Comparison of ENCODE assay signal across 13 cellular contexts in genomic region chr1:17881761-17882160, GRCh38.
DNase-seq lines count a peak whose midpoint lies in the region; ATAC-seq and TF ChIP-seq lines count a peak whose summit lies in the region.
"Had no signal": no experiment of that assay in that cellular context is flagged by ENCODE, and none has a peak within 500 bp of the region (broad histone marks: within the 10 kb centered on the region; RNA-seq: fewer than 3 reads in every experiment).

No MANE protein-coding gene starts in this region.

- DNase-seq in GM23338 (ENCODE audit: low spot score) (no peak), NCI-H69 (lab: John Stamatoyannopoulos, UW) (peak; percentile 27), foreskin fibroblast (peak; percentile 20 to 41), myocyte (ENCODE audit: low read depth) (peak; percentile 22), GM10248 (ENCODE audit: extremely low spot score) (no peak), NCI-H187 treated with DMSO at 0.1 percent for 48 hours (lab: John Stamatoyannopoulos, UW) (no peak), SKM-1 treated with dmso at 0.1 percent for 144 hours (lab: John Stamatoyannopoulos, UW; ENCODE audit: unreplicated experiment) (no peak)
- DNase-seq: activated CD4-positive, alpha-beta T cell treated with anti-CD3 and anti-CD28 coated beads, Interleukin-2, amount 50 U/mL, for 48 hours; SJCRH30; stimulated activated CD4-positive, alpha-beta T cell treated with anti-CD3 and anti-CD28 coated beads, Interleukin-4, amount 100 ng/mL, for 4 hours; testis had no signal

- peak; percentile 59 for ATAC-seq in GM23338
- no peak for ATAC-seq in GM21423 (IDR thresholded peaks at IDR 0.05; ENCODE audit: unreplicated experiment)

- peaks cover 5% of the 10 kb centered on the region for H3K27me3 Mint-ChIP-seq in GM23338 (ENCODE audit: insufficient read depth, low read depth, poor library complexity)

- H3F3A ChIP-seq in GM23338 (replicated peaks; ENCODE audit: low read depth): no peaks in the 10 kb centered on the region

- no peaks in the 10 kb centered on the region for H3K27me3 ChIP-seq in GM23338 (ENCODE audit: insufficient read depth)
- H3K27me3 ChIP-seq: testis had no signal

- no peak overlapping the region for H2AFZ ChIP-seq in GM23338

- no peaks in the 10 kb centered on the region for H3K4me1 ChIP-seq in GM23338 (ENCODE audit: insufficient read depth)
- H3K4me1 ChIP-seq: SJCRH30, testis had no signal

- H3K4me3 ChIP-seq in GM23338: no peak overlapping the region
- no peak overlapping the region for H3K4me3 ChIP-seq in foreskin fibroblast (ENCODE audit: low read depth in 1 of 2, low read length in 2 of 2)
- H3K4me3 ChIP-seq: SJCRH30, testis had no signal

- no peaks in the 10 kb centered on the region for H3K9me2 ChIP-seq in GM23338 (ENCODE audit: insufficient read depth)

- no peaks in the 10 kb centered on the region for H3K4me1 Mint-ChIP-seq in GM23338
- H3K4me1 Mint-ChIP-seq: central memory CD8-positive, alpha-beta T cell had no signal

- no peak overlapping the region for H3K27ac Mint-ChIP-seq in GM23338

- no peaks in the 10 kb centered on the region for H3K79me2 ChIP-seq in GM23338 (replicated peaks; ENCODE audit: insufficient read depth)

- H3K4me3 Mint-ChIP-seq in GM23338: no peak overlapping the region
- H3K4me3 Mint-ChIP-seq: central memory CD8-positive, alpha-beta T cell had no signal

- no peak overlapping the region for H3K4me2 ChIP-seq in GM23338

- TF ChIP-seq CTCF in GM23338 (conservative IDR thresholded peaks at IDR 0.05; ENCODE audit: low read depth in 2 of 2): peak; percentile 17 to 18; a peak in 1 of 4 replicates
- no peak for TF ChIP-seq CTCF in foreskin fibroblast (IDR thresholded peaks at IDR 0.05; ENCODE audit: low read depth, low read length)
- TF ChIP-seq CTCF in GM10248 (IDR thresholded peaks at IDR 0.05; ENCODE audit: control extremely low read depth, extremely low read depth, low read depth, missing control alignments): no peak

- no peaks in the 10 kb centered on the region for H3K36me3 ChIP-seq in GM23338 (ENCODE audit: insufficient read depth)
- H3K36me3 ChIP-seq: SJCRH30 had no signal

- no peaks in the 10 kb centered on the region; the same call in 2 of the 3 replicates for H3K9me3 Mint-ChIP-seq in GM23338
- H3K9me3 Mint-ChIP-seq: central memory CD8-positive, alpha-beta T cell had no signal

- no peak overlapping the region for H3K27ac ChIP-seq in GM23338 (ENCODE audit: low read depth)
- H3K27ac ChIP-seq: SJCRH30, testis had no signal

- H4K20me1 ChIP-seq in GM23338 (replicated peaks; ENCODE audit: insufficient read depth): no peaks in the 10 kb centered on the region

- CTCF ChIA-PET in GM10248 (lab: Yijun Ruan, JAX): no interaction called here

- POLR2A ChIA-PET in GM10248 (lab: Yijun Ruan, JAX): no interaction called here

- H3K36me3 Mint-ChIP-seq in GM23338 (ENCODE audit: low read depth): no peaks in the 10 kb centered on the region; the same call in 2 of the 3 replicates

TF ChIP-seq in GM23338, 12 proteins besides CTCF, POLR2A, EP300 and RAD21:
- TF ChIP-seq ZNF114 (CRISPR knock-in tag; IDR thresholded peaks at IDR 0.05): no peak
- TF ChIP-seq EZH2phosphoT487 (IDR thresholded peaks at IDR 0.05; ENCODE audit: unreplicated experiment): no peak
- TF ChIP-seq, protein P1, sequence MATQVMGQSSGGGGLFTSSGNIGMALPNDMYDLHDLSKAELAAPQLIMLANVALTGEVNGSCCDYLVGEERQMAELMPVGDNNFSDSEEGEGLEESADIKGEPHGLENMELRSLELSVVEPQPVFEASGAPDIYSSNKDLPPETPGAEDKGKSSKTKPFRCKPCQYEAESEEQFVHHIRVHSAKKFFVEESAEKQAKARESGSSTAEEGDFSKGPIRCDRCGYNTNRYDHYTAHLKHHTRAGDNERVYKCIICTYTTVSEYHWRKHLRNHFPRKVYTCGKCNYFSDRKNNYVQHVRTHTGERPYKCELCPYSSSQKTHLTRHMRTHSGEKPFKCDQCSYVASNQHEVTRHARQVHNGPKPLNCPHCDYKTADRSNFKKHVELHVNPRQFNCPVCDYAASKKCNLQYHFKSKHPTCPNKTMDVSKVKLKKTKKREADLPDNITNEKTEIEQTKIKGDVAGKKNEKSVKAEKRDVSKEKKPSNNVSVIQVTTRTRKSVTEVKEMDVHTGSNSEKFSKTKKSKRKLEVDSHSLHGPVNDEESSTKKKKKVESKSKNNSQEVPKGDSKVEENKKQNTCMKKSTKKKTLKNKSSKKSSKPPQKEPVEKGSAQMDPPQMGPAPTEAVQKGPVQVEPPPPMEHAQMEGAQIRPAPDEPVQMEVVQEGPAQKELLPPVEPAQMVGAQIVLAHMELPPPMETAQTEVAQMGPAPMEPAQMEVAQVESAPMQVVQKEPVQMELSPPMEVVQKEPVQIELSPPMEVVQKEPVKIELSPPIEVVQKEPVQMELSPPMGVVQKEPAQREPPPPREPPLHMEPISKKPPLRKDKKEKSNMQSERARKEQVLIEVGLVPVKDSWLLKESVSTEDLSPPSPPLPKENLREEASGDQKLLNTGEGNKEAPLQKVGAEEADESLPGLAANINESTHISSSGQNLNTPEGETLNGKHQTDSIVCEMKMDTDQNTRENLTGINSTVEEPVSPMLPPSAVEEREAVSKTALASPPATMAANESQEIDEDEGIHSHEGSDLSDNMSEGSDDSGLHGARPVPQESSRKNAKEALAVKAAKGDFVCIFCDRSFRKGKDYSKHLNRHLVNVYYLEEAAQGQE (IDR thresholded peaks at IDR 0.05; ENCODE audit: unreplicated experiment): no peak
- TF ChIP-seq STAT1 (IDR thresholded peaks at IDR 0.05; ENCODE audit: unreplicated experiment): no peak
- TF ChIP-seq ZNF462 (CRISPR knock-in tag; IDR thresholded peaks at IDR 0.05): no peak
- TF ChIP-seq JUNB (IDR thresholded peaks at IDR 0.05; ENCODE audit: unreplicated experiment): no peak
- TF ChIP-seq EZH2 (IDR thresholded peaks at IDR 0.05; ENCODE audit: low read depth, unreplicated experiment): no peak
- TF ChIP-seq POLR2AphosphoS5 (IDR thresholded peaks at IDR 0.05; ENCODE audit: low read depth): no peak

Comparison
In these comparisons a context has a peak if more than half of its experiments do, and no peak if none do; other contexts are left out.
1. DNase-seq: peak in NCI-H69 (single experiment), foreskin fibroblast (2 of 2) and myocyte (single experiment); none in GM23338 (single experiment), GM10248 (single experiment), NCI-H187 treated with DMSO at 0.1 percent for 48 hours (single experiment) and SKM-1 treated with dmso at 0.1 percent for 144 hours (single experiment).
2. CTCF ChIP-seq: peak in GM23338 (2 of 2); none in foreskin fibroblast (single experiment) and GM10248 (single experiment).